ENCODE assay signal across 8 cellular contexts in the genomic region with DNA sequence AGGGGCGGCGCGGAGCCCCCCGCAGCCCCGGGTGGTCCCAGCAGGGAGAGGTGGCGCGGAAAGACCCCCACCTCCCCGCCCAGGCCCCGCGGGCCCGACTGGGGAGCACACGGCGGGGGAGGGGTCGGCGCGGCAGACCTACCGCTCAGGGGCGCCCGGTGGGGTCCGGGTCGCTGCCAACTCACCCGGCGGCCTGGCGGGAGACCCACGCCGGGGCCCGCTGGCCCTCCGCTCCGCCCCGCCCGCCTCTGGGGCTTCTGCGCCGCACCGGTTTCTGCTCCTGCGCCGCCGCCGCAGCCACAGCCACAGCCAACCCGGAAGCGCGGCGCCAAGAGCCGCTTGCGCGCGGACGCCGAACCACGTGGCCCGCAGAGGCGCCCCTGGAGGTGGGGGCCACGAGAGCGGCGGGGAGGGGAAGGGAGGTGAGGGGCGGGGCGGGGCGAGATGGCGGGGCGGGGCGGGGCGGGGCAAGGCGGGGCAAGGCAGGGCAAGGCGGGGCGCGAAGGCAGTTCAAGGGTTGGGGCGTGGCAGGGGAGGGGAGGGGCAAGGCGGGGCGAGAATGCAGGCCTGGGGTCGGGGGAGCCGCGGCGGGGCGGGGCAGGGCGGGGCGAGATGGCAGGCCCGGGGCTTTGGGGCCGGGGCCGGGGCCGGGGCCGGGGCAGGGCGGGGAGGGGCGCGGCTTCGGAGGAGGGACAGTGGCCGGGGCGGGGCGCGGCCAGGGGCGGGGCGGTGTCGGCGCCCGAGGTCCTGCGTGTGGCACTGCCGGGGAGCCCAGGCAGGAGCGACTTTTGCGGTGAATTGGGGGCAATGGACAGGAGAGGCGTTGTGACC. TPM values are rescaled to one million over a fixed set of nuclear protein-coding genes. Genes with fewer than 3 reads are reported as not detected.
DNase-seq lines count a peak whose midpoint lies in the region; ATAC-seq and TF ChIP-seq lines count a peak whose summit lies in the region.

A gene (minus strand): TSS at position 307 of the 831 bp plus-strand sequence. CDS start 1,193 bp downstream, outside the sequence.

- H3K4me1 Mint-ChIP-seq in endothelial cell (ENCODE audit: unreplicated experiment): peaks cover 9% of the 10 kb centered on the region

- H4K20me1 ChIP-seq in OCI-LY3 (ENCODE audit: insufficient read depth, low read length): 0 out of 2 replicates have a peak, but pooled peaks cover 5% of the 10 kb centered on the region

- H3K4me3 Mint-ChIP-seq in endothelial cell (ENCODE audit: unreplicated experiment): peak within 1 kb of the TSS; percentile 95

- H3K36me3 Mint-ChIP-seq in endothelial cell (ENCODE audit: low read depth, unreplicated experiment): peaks cover 7% of the 10 kb centered on the region

- H3K27ac Mint-ChIP-seq in endothelial cell (ENCODE audit: unreplicated experiment): peak within 1 kb of the TSS; percentile 48

- H3K4me2 ChIP-seq in OCI-LY3 (ENCODE audit: low read length): peak within 1 kb of the TSS; percentile 95

- H3K9me3 Mint-ChIP-seq in endothelial cell (ENCODE audit: unreplicated experiment): no peaks in the 10 kb centered on the region

- H3K36me3 ChIP-seq in HUES6 (ENCODE audit: control insufficient read depth, insufficient read depth, low read length): peaks cover 23% of the 10 kb centered on the region
- H3K36me3 ChIP-seq in OCI-LY3 (replicated peaks; ENCODE audit: low read depth, low read length): peaks cover 30% of the 10 kb centered on the region

- H3K9ac ChIP-seq in HUES6 (ENCODE audit: low read length) (peak within 1 kb of the TSS; percentile 75), OCI-LY3 (ENCODE audit: low read length) (peak within 1 kb of the TSS; percentile 96)

- peak; percentile 76 for ATAC-seq in GM21447 (IDR thresholded peaks at IDR 0.05; ENCODE audit: unreplicated experiment)

- H3K27ac ChIP-seq in HUES6 (ENCODE audit: low read depth, low read length) (peak within 1 kb of the TSS; percentile 73; the same call in 1 of the 2 replicates), OCI-LY3 (ENCODE audit: low read length) (peak within 1 kb of the TSS; percentile 54)

- TF ChIP-seq CTCF in OCI-LY3 (IDR thresholded peaks at IDR 0.05; ENCODE audit: low read depth, low read length) (no peak), endothelial cell (IDR thresholded peaks at IDR 0.05; ENCODE audit: unreplicated experiment) (no peak)

- peak within 1 kb of the TSS; percentile 34 for H2AFZ ChIP-seq in OCI-LY3 (ENCODE audit: low read depth, low read length)

- H3K79me2 ChIP-seq in OCI-LY3 (ENCODE audit: low read length): peaks cover 47% of the 10 kb centered on the region

- H3K4me1 ChIP-seq in HUES6 (ENCODE audit: control insufficient read depth, insufficient read depth, low read length) (peaks cover 23% of the 10 kb centered on the region), OCI-LY3 (ENCODE audit: low read length) (peaks cover 38% of the 10 kb centered on the region)

- H3K4me3 ChIP-seq in HUES6 (ENCODE audit: low read depth, low read length) (peak within 1 kb of the TSS; percentile 99), OCI-LY3 (ENCODE audit: low read length) (peak within 1 kb of the TSS; percentile 99)

- DNase-seq in DMS 273 (lab: John Stamatoyannopoulos, UW; ENCODE audit: unreplicated experiment) (peak; percentile 96), endothelial cell (ENCODE audit: low spot score) (peak; percentile 86), middle frontal gyrus (ENCODE audit: extremely low spot score, low spot score) (peak; percentile 78)
- peak; percentile 88 for DNase-seq in activated CD8-positive, alpha-beta memory T cell treated with anti-CD3 and anti-CD28 coated beads, Interleukin-2, amount 50 U/mL, for 4 hours
- peak; percentile 85 to 86 for DNase-seq in stimulated activated CD8-positive, alpha-beta memory T cell treated with anti-CD3 and anti-CD28 coated beads, Interleukin-15, amount 100 ng/mL, for 48 hours (ENCODE audit: low read depth in 2 of 2)

- H3K27me3 Mint-ChIP-seq in endothelial cell (ENCODE audit: unreplicated experiment): peaks cover 7% of the 10 kb centered on the region

- H3K9me3 ChIP-seq in HUES6 (ENCODE audit: control insufficient read depth, insufficient read depth, low read depth, low read length) (no peaks in the 10 kb centered on the region), OCI-LY3 (ENCODE audit: insufficient read depth, low read length) (no peaks in the 10 kb centered on the region)

- peaks cover 9% of the 10 kb centered on the region; the same call in 1 of the 2 replicates for H3K27me3 ChIP-seq in HUES6 (ENCODE audit: control insufficient read depth, insufficient read depth, low read length)
- H3K27me3 ChIP-seq in OCI-LY3 (ENCODE audit: low read depth, low read length): no peaks in the 10 kb centered on the region

RNA-seq across cellular contexts. Expression of the gene that starts here (rescaled TPM):
- total RNA-seq in endothelial cell (ENCODE audit: unreplicated experiment): 5.1 TPM

Comparison
In these comparisons a context has a peak if more than half of its experiments do, and no peak if none do; other contexts are left out.
1. Peak in every context shown above with its lines: DNase-seq, ATAC-seq, H3K4me3 ChIP-seq and H3K27ac ChIP-seq.